Comparison of ENCODE assay signal across 22 cellular contexts in the genomic region with DNA sequence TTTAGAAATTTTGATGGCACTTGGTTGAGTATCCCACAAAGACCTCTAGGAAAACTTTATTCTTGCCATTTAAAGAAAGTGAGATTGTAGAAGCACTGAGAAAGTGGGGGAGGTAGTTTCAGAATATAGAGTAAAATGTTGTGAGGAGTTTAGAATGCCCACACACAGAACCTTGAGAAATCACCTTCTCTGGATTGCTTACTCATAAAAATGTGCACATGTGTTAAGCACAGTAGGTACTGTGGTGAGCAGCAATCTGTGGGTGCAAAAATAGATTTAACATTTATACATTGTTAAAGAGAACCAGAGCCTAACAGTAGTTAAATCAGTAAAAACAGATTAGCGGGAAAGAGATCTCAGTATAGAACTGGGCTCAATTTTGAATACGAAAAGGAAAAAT.
"Had no signal": no experiment of that assay in that cellular context is flagged by ENCODE, and none has a peak within 500 bp of the region (broad histone marks: within the 10 kb centered on the region; RNA-seq: fewer than 3 reads in every experiment).

No MANE protein-coding gene starts in this region.

- H3K9me3 ChIP-seq: SJSA1 had no signal

- H3K27ac ChIP-seq: coronary artery, SJSA1 had no signal

- H3K36me3 ChIP-seq: SJSA1 had no signal

- ATAC-seq: activated CD8-positive, alpha-beta memory T cell treated with anti-CD3 and anti-CD28 coated beads, Interleukin-2, amount 10 ng/mL, durations not matched to agents 7 days and 5 days; PC-3; SK-N-SH treated with all-trans-retinoic acid at 6 μM for 48 hours; WTC11 had no signal

- H3K4me3 ChIP-seq: coronary artery, SJSA1 had no signal

- H3K4me1 ChIP-seq: SJSA1 had no signal

- DNase-seq: activated CD4-positive, alpha-beta T cell treated with anti-CD3 and anti-CD28 coated beads for 48 hours; activated CD4-positive, alpha-beta T cell treated with anti-CD3 and anti-CD28 coated beads, Interleukin-2, amount 50 U/mL, for 48 hours; activated CD4-positive, CD25-positive, alpha-beta regulatory T cell treated with anti-CD3 and anti-CD28 coated beads, Interleukin-2, amount 50 U/mL, for 72 hours; activated CD8-positive, alpha-beta memory T cell treated with anti-CD3 and anti-CD28 coated beads, Interleukin-2, amount 10 ng/mL, durations not matched to agents 7 days and 5 days; activated effector memory CD4-positive, alpha-beta T cell treated with Interleukin-2 at 50 U/mL for 16 hours; activated naive CD4-positive, alpha-beta T cell; activated T-cell treated with anti-CD3 and anti-CD28 coated beads, Interleukin-2, amount 50 U/mL, for 24 hours; aorta; central memory CD4-positive, alpha-beta T cell; MM.1S; NCI-H1105; NCI-H1436; NCI-H1694 treated with DMSO at 0.1 percent for 48 hours; NCI-H2081; NCI-H510A treated with DMSO at 0.1 percent for 48 hours; NCI-H69; PC-3; SHP77 had no signal

- H3K27me3 ChIP-seq: SJSA1 had no signal
